Comparison of ENCODE assay signal across 1 cellular context in genomic region chr5:90554358-90555006, GRCh38.
TF ChIP-seq lines count a peak whose summit lies in the region.

No MANE protein-coding gene starts in this region.

TF ChIP-seq in WTC11, 78 proteins besides CTCF, POLR2A, EP300 and RAD21 (continued from another document):
- TF ChIP-seq ZNF232 (CRISPR knock-in tag; IDR thresholded peaks at IDR 0.05) (no peak), USF2 (CRISPR knock-in tag; IDR thresholded peaks at IDR 0.05) (no peak), SOX15 (CRISPR knock-in tag; IDR thresholded peaks at IDR 0.05) (no peak), NR3C1 (CRISPR knock-in tag; conservative IDR thresholded peaks at IDR 0.05; ENCODE audit: low read depth) (no peak), RELA (CRISPR knock-in tag; IDR thresholded peaks at IDR 0.05; ENCODE audit: borderline replicate concordance) (no peak), ZNF671 (CRISPR knock-in tag; IDR thresholded peaks at IDR 0.05) (no peak), MLX (CRISPR knock-in tag; IDR thresholded peaks at IDR 0.05) (no peak), RORB (CRISPR knock-in tag; IDR thresholded peaks at IDR 0.05) (no peak), ZNF416 (CRISPR knock-in tag; IDR thresholded peaks at IDR 0.05) (no peak), MXD4 (CRISPR knock-in tag; IDR thresholded peaks at IDR 0.05; ENCODE audit: borderline replicate concordance) (no peak)
- TF ChIP-seq, protein P1, sequence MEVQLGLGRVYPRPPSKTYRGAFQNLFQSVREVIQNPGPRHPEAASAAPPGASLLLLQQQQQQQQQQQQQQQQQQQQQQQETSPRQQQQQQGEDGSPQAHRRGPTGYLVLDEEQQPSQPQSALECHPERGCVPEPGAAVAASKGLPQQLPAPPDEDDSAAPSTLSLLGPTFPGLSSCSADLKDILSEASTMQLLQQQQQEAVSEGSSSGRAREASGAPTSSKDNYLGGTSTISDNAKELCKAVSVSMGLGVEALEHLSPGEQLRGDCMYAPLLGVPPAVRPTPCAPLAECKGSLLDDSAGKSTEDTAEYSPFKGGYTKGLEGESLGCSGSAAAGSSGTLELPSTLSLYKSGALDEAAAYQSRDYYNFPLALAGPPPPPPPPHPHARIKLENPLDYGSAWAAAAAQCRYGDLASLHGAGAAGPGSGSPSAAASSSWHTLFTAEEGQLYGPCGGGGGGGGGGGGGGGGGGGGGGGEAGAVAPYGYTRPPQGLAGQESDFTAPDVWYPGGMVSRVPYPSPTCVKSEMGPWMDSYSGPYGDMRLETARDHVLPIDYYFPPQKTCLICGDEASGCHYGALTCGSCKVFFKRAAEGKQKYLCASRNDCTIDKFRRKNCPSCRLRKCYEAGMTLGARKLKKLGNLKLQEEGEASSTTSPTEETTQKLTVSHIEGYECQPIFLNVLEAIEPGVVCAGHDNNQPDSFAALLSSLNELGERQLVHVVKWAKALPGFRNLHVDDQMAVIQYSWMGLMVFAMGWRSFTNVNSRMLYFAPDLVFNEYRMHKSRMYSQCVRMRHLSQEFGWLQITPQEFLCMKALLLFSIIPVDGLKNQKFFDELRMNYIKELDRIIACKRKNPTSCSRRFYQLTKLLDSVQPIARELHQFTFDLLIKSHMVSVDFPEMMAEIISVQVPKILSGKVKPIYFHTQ (CRISPR knock-in tag; IDR thresholded peaks at IDR 0.05): no peak
- TF ChIP-seq, protein P2, sequence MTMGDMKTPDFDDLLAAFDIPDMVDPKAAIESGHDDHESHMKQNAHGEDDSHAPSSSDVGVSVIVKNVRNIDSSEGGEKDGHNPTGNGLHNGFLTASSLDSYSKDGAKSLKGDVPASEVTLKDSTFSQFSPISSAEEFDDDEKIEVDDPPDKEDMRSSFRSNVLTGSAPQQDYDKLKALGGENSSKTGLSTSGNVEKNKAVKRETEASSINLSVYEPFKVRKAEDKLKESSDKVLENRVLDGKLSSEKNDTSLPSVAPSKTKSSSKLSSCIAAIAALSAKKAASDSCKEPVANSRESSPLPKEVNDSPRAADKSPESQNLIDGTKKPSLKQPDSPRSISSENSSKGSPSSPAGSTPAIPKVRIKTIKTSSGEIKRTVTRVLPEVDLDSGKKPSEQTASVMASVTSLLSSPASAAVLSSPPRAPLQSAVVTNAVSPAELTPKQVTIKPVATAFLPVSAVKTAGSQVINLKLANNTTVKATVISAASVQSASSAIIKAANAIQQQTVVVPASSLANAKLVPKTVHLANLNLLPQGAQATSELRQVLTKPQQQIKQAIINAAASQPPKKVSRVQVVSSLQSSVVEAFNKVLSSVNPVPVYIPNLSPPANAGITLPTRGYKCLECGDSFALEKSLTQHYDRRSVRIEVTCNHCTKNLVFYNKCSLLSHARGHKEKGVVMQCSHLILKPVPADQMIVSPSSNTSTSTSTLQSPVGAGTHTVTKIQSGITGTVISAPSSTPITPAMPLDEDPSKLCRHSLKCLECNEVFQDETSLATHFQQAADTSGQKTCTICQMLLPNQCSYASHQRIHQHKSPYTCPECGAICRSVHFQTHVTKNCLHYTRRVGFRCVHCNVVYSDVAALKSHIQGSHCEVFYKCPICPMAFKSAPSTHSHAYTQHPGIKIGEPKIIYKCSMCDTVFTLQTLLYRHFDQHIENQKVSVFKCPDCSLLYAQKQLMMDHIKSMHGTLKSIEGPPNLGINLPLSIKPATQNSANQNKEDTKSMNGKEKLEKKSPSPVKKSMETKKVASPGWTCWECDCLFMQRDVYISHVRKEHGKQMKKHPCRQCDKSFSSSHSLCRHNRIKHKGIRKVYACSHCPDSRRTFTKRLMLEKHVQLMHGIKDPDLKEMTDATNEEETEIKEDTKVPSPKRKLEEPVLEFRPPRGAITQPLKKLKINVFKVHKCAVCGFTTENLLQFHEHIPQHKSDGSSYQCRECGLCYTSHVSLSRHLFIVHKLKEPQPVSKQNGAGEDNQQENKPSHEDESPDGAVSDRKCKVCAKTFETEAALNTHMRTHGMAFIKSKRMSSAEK (CRISPR knock-in tag; IDR thresholded peaks at IDR 0.05; ENCODE audit: borderline replicate concordance): no peak
